ENCODE assay signal across 21 cellular contexts in the genomic region with DNA sequence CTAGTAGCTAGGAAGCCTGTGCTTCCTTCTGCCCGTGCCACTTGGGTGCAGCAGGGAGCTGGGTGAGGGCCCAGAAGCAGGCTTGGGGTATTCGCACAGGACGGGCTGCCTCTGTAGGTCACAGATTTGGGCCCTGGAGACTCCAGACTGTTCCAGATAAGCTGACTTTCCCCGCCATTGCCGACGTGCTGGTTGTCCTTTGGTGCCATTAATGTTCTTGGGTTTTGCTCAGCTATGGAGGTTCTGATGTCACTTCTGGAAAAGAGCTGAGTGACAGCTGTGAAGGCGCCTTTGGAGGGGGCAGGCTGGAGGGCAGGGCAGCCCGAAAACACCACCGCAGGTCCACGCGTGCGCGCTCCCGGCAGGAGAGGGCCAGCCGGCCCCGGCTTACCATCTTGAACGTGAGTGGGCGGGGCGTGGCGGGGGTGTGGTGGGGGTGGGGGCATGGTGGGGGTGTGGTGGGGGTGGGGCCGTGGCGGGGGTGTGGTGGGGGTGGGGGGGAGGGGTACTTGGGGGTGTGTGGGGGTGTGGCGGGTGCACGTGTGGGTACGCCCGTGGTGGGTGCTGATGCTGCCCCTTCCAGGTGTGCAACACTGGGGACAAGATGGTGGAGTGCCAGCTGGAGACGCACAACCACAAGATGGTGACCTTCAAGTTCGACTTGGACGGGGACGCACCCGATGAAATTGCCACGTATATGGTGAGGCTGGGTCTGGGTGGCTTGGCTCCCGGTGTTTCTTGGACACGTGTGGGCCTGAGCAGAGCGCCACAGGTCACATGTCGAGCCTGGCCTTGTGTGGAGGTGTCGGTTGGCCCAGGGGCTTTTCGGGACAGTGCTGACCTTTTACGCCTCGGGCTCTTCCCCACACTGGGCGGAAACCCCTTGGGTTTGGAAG.
A peak's percentile ranks its signal among the peaks of the same experiment; 100 is the strongest.
DNase-seq lines count a peak whose midpoint lies in the region; ATAC-seq, FAIRE-seq and TF ChIP-seq lines count a peak whose summit lies in the region.
"Had no signal": no experiment of that assay in that cellular context is flagged by ENCODE, and none has a peak within 500 bp of the region (broad histone marks: within the 10 kb centered on the region; RNA-seq: fewer than 3 reads in every experiment).

No MANE protein-coding gene starts in this region.

- 93% methylated on average over 35 of the region's 41 CpGs for WGBS in hepatocyte (ENCODE audit: low lambda C conversion rate, missing lambda C conversion rate)
- WGBS in spleen, 5 donors, result 84 to 95% (median 91%) methylated on average over 23 to 38 of the region's 41 CpGs

- H3K27me3 ChIP-seq in hepatocyte (no peaks in the 10 kb centered on the region), spleen (replicated peaks in 1 of 7) (peaks cover 0 to 7% (median 0%) of the 10 kb centered on the region in 7 donors)
- H3K27me3 ChIP-seq: uterus had no signal

- H3K4me2 ChIP-seq in hepatocyte, result no peak overlapping the region

- no peak for TF ChIP-seq POLR2A in spleen (IDR thresholded peaks at IDR 0.05)

- TF ChIP-seq CTCF in hepatocyte (IDR thresholded peaks at IDR 0.05; ENCODE audit: poor library complexity), result no peak
- TF ChIP-seq CTCF in spleen (IDR thresholded peaks at IDR 0.05 in 8 of 11, conservative IDR thresholded peaks at IDR 0.05 in 3 of 11), result no peak

- H3K9me3 ChIP-seq in hepatocyte (ENCODE audit: low read depth) (no peaks in the 10 kb centered on the region), spleen (no peaks in the 10 kb centered on the region)
- H3K9me3 ChIP-seq: uterus had no signal

- peaks cover 3% of the 10 kb centered on the region for H3K27me3 Mint-ChIP-seq in activated CD8-positive, alpha-beta memory T cell treated with anti-CD3 and anti-CD28 coated beads, Interleukin-2, amount 10 ng/mL, durations not matched to agents 7 days and 5 days

- no peaks in the 10 kb centered on the region for H3K79me2 ChIP-seq in hepatocyte

- no peak overlapping the region for H3K4me3 ChIP-seq in hepatocyte
- no peak overlapping the region for H3K4me3 ChIP-seq in spleen
- H3K4me3 ChIP-seq: GM12878, uterus had no signal

- no peak for ATAC-seq in activated CD8-positive, alpha-beta memory T cell treated with anti-CD3 and anti-CD28 coated beads, Interleukin-2, amount 10 ng/mL, durations not matched to agents 7 days and 5 days
- ATAC-seq: activated T-helper 17 cell treated with anti-CD3 and anti-CD28 coated beads, Interleukin-2, amount 50 U/mL, for 72 hours; GM12878; stimulated activated effector memory CD8-positive, alpha-beta T cell treated with anti-CD3 and anti-CD28 coated beads, Interleukin-12 subunit alpha, Interleukin-12 subunit beta, amount 100 ng/mL, for 72 hours had no signal

- no peaks in the 10 kb centered on the region for H3K9me2 ChIP-seq in hepatocyte (replicated peaks; ENCODE audit: insufficient read depth)

- H3K4me1 Mint-ChIP-seq in activated CD8-positive, alpha-beta memory T cell treated with anti-CD3 and anti-CD28 coated beads, Interleukin-2, amount 10 ng/mL, durations not matched to agents 7 days and 5 days, result peaks cover 6% of the 10 kb centered on the region

- no peaks in the 10 kb centered on the region for H3K36me3 Mint-ChIP-seq in activated CD8-positive, alpha-beta memory T cell treated with anti-CD3 and anti-CD28 coated beads, Interleukin-2, amount 10 ng/mL, durations not matched to agents 7 days and 5 days
- H3K36me3 Mint-ChIP-seq: stimulated activated effector memory CD8-positive, alpha-beta T cell treated with anti-CD3 and anti-CD28 coated beads, Interleukin-12 subunit alpha, Interleukin-12 subunit beta, amount 100 ng/mL, for 72 hours had no signal

- CTCF ChIA-PET in activated CD8-positive, alpha-beta memory T cell treated with anti-CD3 and anti-CD28 coated beads, Interleukin-2, amount 10 ng/mL, durations not matched to agents 7 days and 5 days (lab: Charles Lee), result no interaction called here

- no peaks in the 10 kb centered on the region for H4K20me1 ChIP-seq in hepatocyte (ENCODE audit: insufficient read depth, poor library complexity, severe bottlenecking)

- no peak for FAIRE-seq in GM19239 (lab: Jason Lieb, UNC)
- FAIRE-seq: GM12878, H54, small intestine had no signal

- peak; percentile 25 for DNase-seq in activated CD8-positive, alpha-beta memory T cell treated with anti-CD3 and anti-CD28 coated beads, Interleukin-2, amount 10 ng/mL, durations not matched to agents 7 days and 5 days
- DNase-seq in activated CD8-positive, alpha-beta memory T cell treated with anti-CD3 and anti-CD28 coated beads, Interleukin-2, amount 50 U/mL, for 48 hours, result no peak
- peak; percentile 3 for DNase-seq in GM19239 (ENCODE audit: insufficient read length, low spot score)
- peak; percentile 3 for DNase-seq in hepatocyte (ENCODE audit: low spot score)
- DNase-seq in spleen, result peak; percentile 54
- DNase-seq in HuH-7.5 (ENCODE audit: low spot score), result no peak
- no peak for DNase-seq in activated naive CD4-positive, alpha-beta T cell treated with Interleukin-2 at 50 U/mL for 16 hours
- DNase-seq in NCI-H2029 treated with DMSO at 0.1 percent for 48 hours (lab: John Stamatoyannopoulos, UW), result no peak
- DNase-seq: ACHN; activated CD4-positive, alpha-beta T cell treated with anti-CD3 and anti-CD28 coated beads for 4 hours; amniotic stem cell; CD8-positive, alpha-beta memory T cell; left colon; NCI-H1694; uterus had no signal

- no peaks in the 10 kb centered on the region for H3K9me3 Mint-ChIP-seq in activated CD8-positive, alpha-beta memory T cell treated with anti-CD3 and anti-CD28 coated beads, Interleukin-2, amount 10 ng/mL, durations not matched to agents 7 days and 5 days (ENCODE audit: low read depth)
- H3K9me3 Mint-ChIP-seq: activated T-helper 17 cell treated with anti-CD3 and anti-CD28 coated beads, Interleukin-2, amount 50 U/mL, for 72 hours; CD8-positive, alpha-beta memory T cell; stimulated activated effector memory CD8-positive, alpha-beta T cell treated with anti-CD3 and anti-CD28 coated beads, Interleukin-12 subunit alpha, Interleukin-12 subunit beta, amount 100 ng/mL, for 72 hours; T-helper 2 cell treated with Interferon-gamma antibody and Interleukin-4, amounts not matched to agents 5 μg/mL and 100 μg/mL, for 36 hours had no signal

- intact Hi-C loops in spleen (cut with DNase I; ENCODE audit: low total_unique reads), result no loop called here

- H3K27ac ChIP-seq in hepatocyte (no peak overlapping the region), spleen (no peak overlapping the region)
- H3K27ac ChIP-seq: uterus had no signal

- H3K4me1 ChIP-seq in hepatocyte (ENCODE audit: insufficient read depth), result no peaks in the 10 kb centered on the region
- peaks cover 0 to 11% (median 8%) of the 10 kb centered on the region in 6 donors for H3K4me1 ChIP-seq in spleen
- H3K4me1 ChIP-seq: uterus had no signal

- H3K4me3 Mint-ChIP-seq in activated CD8-positive, alpha-beta memory T cell treated with anti-CD3 and anti-CD28 coated beads, Interleukin-2, amount 10 ng/mL, durations not matched to agents 7 days and 5 days, result no peak overlapping the region
- H3K4me3 Mint-ChIP-seq: activated T-helper 17 cell treated with anti-CD3 and anti-CD28 coated beads, Interleukin-2, amount 50 U/mL, for 72 hours; CD8-positive, alpha-beta memory T cell; stimulated activated effector memory CD8-positive, alpha-beta T cell treated with anti-CD3 and anti-CD28 coated beads, Interleukin-12 subunit alpha, Interleukin-12 subunit beta, amount 100 ng/mL, for 72 hours; T-helper 2 cell treated with Interferon-gamma antibody and Interleukin-4, amounts not matched to agents 5 μg/mL and 100 μg/mL, for 36 hours had no signal

- H3K36me3 ChIP-seq in hepatocyte (replicated peaks; ENCODE audit: insufficient read depth, low read depth) (no peaks in the 10 kb centered on the region), spleen (peaks cover 0 to 7% (median 0%) of the 10 kb centered on the region in 6 donors)
- H3K36me3 ChIP-seq: uterus had no signal

- no peak overlapping the region for H2AFZ ChIP-seq in hepatocyte

- H3K27ac Mint-ChIP-seq in activated CD8-positive, alpha-beta memory T cell treated with anti-CD3 and anti-CD28 coated beads, Interleukin-2, amount 10 ng/mL, durations not matched to agents 7 days and 5 days, result no peak overlapping the region
- H3K27ac Mint-ChIP-seq: activated T-helper 17 cell treated with anti-CD3 and anti-CD28 coated beads, Interleukin-2, amount 50 U/mL, for 72 hours; stimulated activated effector memory CD8-positive, alpha-beta T cell treated with anti-CD3 and anti-CD28 coated beads, Interleukin-12 subunit alpha, Interleukin-12 subunit beta, amount 100 ng/mL, for 72 hours; T-helper 2 cell treated with Interferon-gamma antibody and Interleukin-4, amounts not matched to agents 5 μg/mL and 100 μg/mL, for 36 hours had no signal

Comparison
In these comparisons a context has a peak if more than half of its experiments do, and no peak if none do; other contexts are left out.
1. DNase-seq: peak in activated CD8-positive, alpha-beta memory T cell treated with anti-CD3 and anti-CD28 coated beads, Interleukin-2, amount 10 ng/mL, durations not matched to agents 7 days and 5 days (single experiment), GM19239 (single experiment), hepatocyte (single experiment) and spleen (single experiment); none in activated CD8-positive, alpha-beta memory T cell treated with anti-CD3 and anti-CD28 coated beads, Interleukin-2, amount 50 U/mL, for 48 hours (single experiment), HuH-7.5 (single experiment), activated naive CD4-positive, alpha-beta T cell treated with Interleukin-2 at 50 U/mL for 16 hours (single experiment) and NCI-H2029 treated with DMSO at 0.1 percent for 48 hours (single experiment).